19 cellular contexts compared by ENCODE assay signal in the genomic region with DNA sequence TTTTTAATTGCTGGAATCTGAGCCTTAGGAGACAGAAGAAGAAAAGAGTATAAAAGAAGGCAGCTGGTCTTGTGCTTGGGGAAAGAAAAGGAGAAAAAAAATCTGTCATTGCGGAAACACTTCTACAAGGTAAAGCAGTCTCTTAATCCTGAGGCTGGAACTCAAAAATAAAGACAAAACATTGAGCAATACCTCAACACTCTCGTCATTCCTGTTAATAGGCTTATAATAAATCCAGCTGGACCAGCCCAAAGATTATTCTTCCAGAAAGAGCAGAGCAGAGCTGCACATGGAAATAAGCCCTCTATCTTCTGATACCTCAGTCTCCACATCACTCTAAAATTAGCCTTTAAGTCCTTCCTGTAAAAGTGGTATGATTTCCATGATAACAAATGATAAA.
A peak's percentile ranks its signal among the peaks of the same experiment; 100 is the strongest.
DNase-seq lines count a peak whose midpoint lies in the region; ATAC-seq, FAIRE-seq and TF ChIP-seq lines count a peak whose summit lies in the region.
"Had no signal": no experiment of that assay in that cellular context is flagged by ENCODE, and none has a peak within 500 bp of the region (broad histone marks: within the 10 kb centered on the region; RNA-seq: fewer than 3 reads in every experiment).

No MANE protein-coding gene starts in this region.

- no peaks in the 10 kb centered on the region for H4K20me1 ChIP-seq in K562 (replicated peaks; ENCODE audit: control insufficient read depth, insufficient read depth, low read length)

- no peak for FAIRE-seq in K562 (lab: Jason Lieb, UNC)

- H3K4me1 Mint-ChIP-seq in activated CD4-positive, alpha-beta T cell treated with anti-CD3 and anti-CD28 coated beads, Interleukin-2, amount 10 ng/mL, durations not matched to agents 24 days and 14 days = no peaks in the 10 kb centered on the region
- no peaks in the 10 kb centered on the region for H3K4me1 Mint-ChIP-seq in Calu3 (ENCODE audit: low read depth, unreplicated experiment)
- H3K4me1 Mint-ChIP-seq: B cell had no signal

- H3K27me3 ChIP-seq in K562 (ENCODE audit: control insufficient read depth in 2 of 2, insufficient read depth in 2 of 2, low read length in 2 of 2) (no peaks in the 10 kb centered on the region), left lung (no peaks in the 10 kb centered on the region), aorta (ENCODE audit: control insufficient read depth in 1 of 2, insufficient read depth in 2 of 2, low read length in 1 of 2) (no peaks in the 10 kb centered on the region)

- in situ Hi-C loops in K562 (cut with MboI) = no loop called here

- no peaks in the 10 kb centered on the region for H3K9me3 ChIP-seq in K562 (replicated peaks; ENCODE audit: control insufficient read depth, insufficient read depth, low read depth, low read length)
- no peaks in the 10 kb centered on the region for H3K9me3 ChIP-seq in left lung
- H3K9me3 ChIP-seq in aorta (ENCODE audit: control insufficient read depth, low read length) = no peaks in the 10 kb centered on the region
- H3K9me3 ChIP-seq: Caco-2 had no signal

- no peak overlapping the region for H3K27ac Mint-ChIP-seq in activated CD4-positive, alpha-beta T cell treated with anti-CD3 and anti-CD28 coated beads, Interleukin-2, amount 10 ng/mL, durations not matched to agents 24 days and 14 days
- H3K27ac Mint-ChIP-seq in Calu3 (ENCODE audit: unreplicated experiment) = no peak overlapping the region
- H3K27ac Mint-ChIP-seq: B cell; CD4-positive, CD25-positive, alpha-beta regulatory T cell had no signal

- TF ChIP-seq RAD21 in K562 (CRISPR knock-in tag; conservative IDR thresholded peaks at IDR 0.05 in 1 of 2, IDR thresholded peaks at IDR 0.05 in 1 of 2) = no peak

- intact Hi-C loops in activated CD4-positive, alpha-beta T cell treated with anti-CD3 and anti-CD28 coated beads, Interleukin-2, amount 10 ng/mL, durations not matched to agents 24 days and 14 days (cut with micrococcal nuclease) = no loop called here
- intact Hi-C loops in K562 (cut with micrococcal nuclease) (no loop called here), left lung (cut with DNase I) (no loop called here), aorta (cut with DNase I) (no loop called here), Calu3 (cut with micrococcal nuclease; ENCODE audit: unreplicated experiment) (no loop called here)

- no peaks in the 10 kb centered on the region for H3K36me3 ChIP-seq in K562 (ENCODE audit: control insufficient read depth, insufficient read depth, low read length)
- no peaks in the 10 kb centered on the region for H3K36me3 ChIP-seq in left lung
- H3K36me3 ChIP-seq in aorta (ENCODE audit: control insufficient read depth in 1 of 2, insufficient read depth in 2 of 2, low read length in 1 of 2) = no peaks in the 10 kb centered on the region

- no peaks in the 10 kb centered on the region for H3K9me3 Mint-ChIP-seq in activated CD4-positive, alpha-beta T cell treated with anti-CD3 and anti-CD28 coated beads, Interleukin-2, amount 10 ng/mL, durations not matched to agents 24 days and 14 days
- no peaks in the 10 kb centered on the region for H3K9me3 Mint-ChIP-seq in Calu3 (ENCODE audit: low read depth, unreplicated experiment)

- H3K79me2 ChIP-seq in K562 (ENCODE audit: control insufficient read depth, insufficient read depth, low read length) = no peaks in the 10 kb centered on the region

- DNase-seq in activated CD4-positive, alpha-beta T cell treated with anti-CD3 and anti-CD28 coated beads, Interleukin-2, amount 10 ng/mL, durations not matched to agents 24 days and 14 days = peak; percentile 6
- no peak for DNase-seq in activated CD4-positive, alpha-beta T cell treated with anti-CD3 and anti-CD28 coated beads for 1 hour
- DNase-seq in K562 (ENCODE audit: extremely low read depth in 1 of 4, low spot score in 3 of 4) = no peak
- no peak for DNase-seq in left lung
- no peak for DNase-seq in aorta
- DNase-seq in Calu3 = no peak
- DNase-seq in NCI-H2171 (lab: John Stamatoyannopoulos, UW) = no peak
- DNase-seq: 8988T; Caco-2; CD4-positive, CD25-positive, alpha-beta regulatory T cell; DMS53; EL; NCI-H1105; NCI-H2081; NCI-H2227 treated with DMSO at 0.1 percent for 48 hours; NCI-H510A treated with DMSO at 0.1 percent for 48 hours had no signal

- no peak for ATAC-seq in K562
- peak; percentile 62 for ATAC-seq in left lung
- peak; percentile 19 for ATAC-seq in aorta (ENCODE audit: low FRiP score)
- ATAC-seq in HG03342 (IDR thresholded peaks at IDR 0.05; ENCODE audit: unreplicated experiment) = no peak
- ATAC-seq: GM12878 had no signal

- no peak for TF ChIP-seq CTCF in K562 (IDR thresholded peaks at IDR 0.05 in 2 of 3, conservative IDR thresholded peaks at IDR 0.05 in 1 of 3; ENCODE audit: insufficient read depth in 2 of 3, low read depth in 1 of 3, low read length in 3 of 3)
- TF ChIP-seq CTCF in left lung (IDR thresholded peaks at IDR 0.05) = no peak
- TF ChIP-seq CTCF in Calu3 (IDR thresholded peaks at IDR 0.05; ENCODE audit: unreplicated experiment) = no peak

- no peak overlapping the region for H3K9ac ChIP-seq in K562 (ENCODE audit: insufficient read depth in 1 of 2, low read depth in 2 of 2, low read length in 2 of 2)

- CTCF ChIA-PET in K562 (lab: Yijun Ruan, JAX; ENCODE audit: low intra/inter-chr PET ratio) = no interaction called here
- CTCF ChIA-PET in Calu3 (lab: Charles Lee) = no interaction called here

- BruUV-seq in K562 (replicated peaks; lab: Mats Ljungman, UMichigan) = no TSS peak
- BruUV-seq in Calu3 (replicated peaks; lab: Mats Ljungman, UMichigan) = no TSS peak

- no peak for TF ChIP-seq POLR2A in K562 (conservative IDR thresholded peaks at IDR 0.05)

- H3K27me3 Mint-ChIP-seq in activated CD4-positive, alpha-beta T cell treated with anti-CD3 and anti-CD28 coated beads, Interleukin-2, amount 10 ng/mL, durations not matched to agents 24 days and 14 days = no peaks in the 10 kb centered on the region
- H3K27me3 Mint-ChIP-seq in Calu3 (ENCODE audit: unreplicated experiment) = no peaks in the 10 kb centered on the region
- H3K27me3 Mint-ChIP-seq: B cell had no signal

- TF ChIP-seq EP300 in K562 (IDR thresholded peaks at IDR 0.05; ENCODE audit: low read length) = no peak

- H3K36me3 Mint-ChIP-seq in activated CD4-positive, alpha-beta T cell treated with anti-CD3 and anti-CD28 coated beads, Interleukin-2, amount 10 ng/mL, durations not matched to agents 24 days and 14 days (ENCODE audit: low read depth) = no peaks in the 10 kb centered on the region
- no peaks in the 10 kb centered on the region for H3K36me3 Mint-ChIP-seq in Calu3 (ENCODE audit: insufficient read depth, unreplicated experiment)
- H3K36me3 Mint-ChIP-seq: CD4-positive, CD25-positive, alpha-beta regulatory T cell had no signal

- H3K4me2 ChIP-seq in K562 (ENCODE audit: insufficient read depth, low read length) = no peak overlapping the region

- no peak overlapping the region for H3K4me3 Mint-ChIP-seq in activated CD4-positive, alpha-beta T cell treated with anti-CD3 and anti-CD28 coated beads, Interleukin-2, amount 10 ng/mL, durations not matched to agents 24 days and 14 days
- no peak overlapping the region for H3K4me3 Mint-ChIP-seq in Calu3 (ENCODE audit: low read depth, unreplicated experiment)
- H3K4me3 Mint-ChIP-seq: B cell; CD4-positive, CD25-positive, alpha-beta regulatory T cell had no signal

- H3K4me3 ChIP-seq in K562 (no peak overlapping the region), left lung (no peak overlapping the region), aorta (ENCODE audit: low read length in 2 of 2) (no peak overlapping the region)
- H3K4me3 ChIP-seq: GM12878 had no signal

- peak overlapping the region; percentile 94 for H2AFZ ChIP-seq in K562 (ENCODE audit: low read depth, low read length)

- peaks cover 0 to 9% of the 10 kb centered on the region in 2 experiments; a peak in 2 of 5 replicates for H3K4me1 ChIP-seq in K562 (replicated peaks in 1 of 2; ENCODE audit: control insufficient read depth in 2 of 2, insufficient read depth in 2 of 2, low read length in 2 of 2)
- H3K4me1 ChIP-seq in left lung = no peaks in the 10 kb centered on the region
- H3K4me1 ChIP-seq in aorta (ENCODE audit: control insufficient read depth in 1 of 2, insufficient read depth in 2 of 2, low read length in 2 of 2) = no peaks in the 10 kb centered on the region
- H3K4me1 ChIP-seq: Caco-2 had no signal

- H3K27ac ChIP-seq in K562 (ENCODE audit: extremely low read depth, low read depth, low read length) = no peak overlapping the region
- H3K27ac ChIP-seq in left lung = no peak overlapping the region
- no peak overlapping the region for H3K27ac ChIP-seq in aorta (ENCODE audit: low read depth in 1 of 2, low read length in 2 of 2)

- no peaks in the 10 kb centered on the region for H3K9me1 ChIP-seq in K562 (ENCODE audit: control insufficient read depth, insufficient read depth, low read length)

- POLR2A ChIA-PET in K562 (lab: Yijun Ruan, JAX) = interaction anchor here (0.7 to 1.0 kb wide), 2 partner anchors 18 to 27 kb away, joined by 3 read pairs; no protein-coding TSS in a partner anchor

- 67% methylated on average over 2 of the region's 2 CpGs for WGBS in K562 (ENCODE audit: insufficient coverage, low coverage, missing lambda C conversion rate)
- 88 to 91% methylated on average over 2 of the region's 2 CpGs for WGBS in aorta, 2 donors

TF ChIP-seq in K562, 482 proteins besides CTCF, POLR2A, EP300 and RAD21 (continues in another document):
- TF ChIP-seq, protein P1, sequence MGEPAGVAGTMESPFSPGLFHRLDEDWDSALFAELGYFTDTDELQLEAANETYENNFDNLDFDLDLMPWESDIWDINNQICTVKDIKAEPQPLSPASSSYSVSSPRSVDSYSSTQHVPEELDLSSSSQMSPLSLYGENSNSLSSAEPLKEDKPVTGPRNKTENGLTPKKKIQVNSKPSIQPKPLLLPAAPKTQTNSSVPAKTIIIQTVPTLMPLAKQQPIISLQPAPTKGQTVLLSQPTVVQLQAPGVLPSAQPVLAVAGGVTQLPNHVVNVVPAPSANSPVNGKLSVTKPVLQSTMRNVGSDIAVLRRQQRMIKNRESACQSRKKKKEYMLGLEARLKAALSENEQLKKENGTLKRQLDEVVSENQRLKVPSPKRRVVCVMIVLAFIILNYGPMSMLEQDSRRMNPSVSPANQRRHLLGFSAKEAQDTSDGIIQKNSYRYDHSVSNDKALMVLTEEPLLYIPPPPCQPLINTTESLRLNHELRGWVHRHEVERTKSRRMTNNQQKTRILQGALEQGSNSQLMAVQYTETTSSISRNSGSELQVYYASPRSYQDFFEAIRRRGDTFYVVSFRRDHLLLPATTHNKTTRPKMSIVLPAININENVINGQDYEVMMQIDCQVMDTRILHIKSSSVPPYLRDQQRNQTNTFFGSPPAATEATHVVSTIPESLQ (CRISPR knock-in tag; IDR thresholded peaks at IDR 0.05) = no peak
- peak; percentile 70 for TF ChIP-seq CEBPB (tag; IDR thresholded peaks at IDR 0.05)

Comparison
In these comparisons a context has a peak if more than half of its experiments do, and no peak if none do; other contexts are left out.
1. ATAC-seq: peak in left lung (single experiment) and aorta (single experiment); none in K562 (single experiment) and HG03342 (single experiment).